9 cellular contexts compared by ENCODE assay signal in genomic region chr15:67024998-67025368, GRCh38. TPM values are rescaled to one million over a fixed set of nuclear protein-coding genes. Genes with fewer than 3 reads are reported as not detected.
DNase-seq lines count a peak whose midpoint lies in the region; ATAC-seq and TF ChIP-seq lines count a peak whose summit lies in the region.
"Had no signal": no experiment of that assay in that cellular context is flagged by ENCODE, and none has a peak within 500 bp of the region (broad histone marks: within the 10 kb centered on the region; RNA-seq: fewer than 3 reads in every experiment).

No MANE protein-coding gene starts in this region.

- H3K9ac ChIP-seq in BLaER1 = peak overlapping the region; percentile 7; the same call in 1 of the 2 replicates

- no peaks in the 10 kb centered on the region for H3K27me3 ChIP-seq in BLaER1
- no peaks in the 10 kb centered on the region for H3K27me3 ChIP-seq in neutrophil

- H3K4me2 ChIP-seq in BLaER1 = peak overlapping the region; percentile 70

- H4K20me1 ChIP-seq in BLaER1 = no peaks in the 10 kb centered on the region

- H3K36me3 ChIP-seq in BLaER1 = no peaks in the 10 kb centered on the region
- H3K36me3 ChIP-seq in neutrophil = no peaks in the 10 kb centered on the region

- ATAC-seq in HG03460 (IDR thresholded peaks at IDR 0.05; ENCODE audit: unreplicated experiment) (no peak), HG02981 (IDR thresholded peaks at IDR 0.05; ENCODE audit: unreplicated experiment) (no peak)

- H3K4me1 ChIP-seq in BLaER1 (peaks cover 27% of the 10 kb centered on the region), neutrophil (ENCODE audit: control insufficient read depth in 1 of 2, insufficient read depth in 1 of 2, low read depth in 1 of 2, low read length in 1 of 2) (peaks cover 40 to 46% of the 10 kb centered on the region in 2 experiments)

- H3K4me3 ChIP-seq in BLaER1 (no peak overlapping the region), neutrophil (ENCODE audit: low read depth in 1 of 2, low read length in 1 of 2) (no peak overlapping the region)

- DNase-seq in NCI-H69 (lab: John Stamatoyannopoulos, UW) (peak; percentile 84), 8988T (no peak), H4 (ENCODE audit: low spot score) (no peak)
- DNase-seq: nephron progenitor cell had no signal

- no peak for TF ChIP-seq CTCF in neutrophil (IDR thresholded peaks at IDR 0.05)

- no peaks in the 10 kb centered on the region for H3K9me3 ChIP-seq in BLaER1
- H3K9me3 ChIP-seq in neutrophil = no peaks in the 10 kb centered on the region

- peak overlapping the region; percentile 57; the same call in 1 of the 2 replicates for H3K27ac ChIP-seq in BLaER1
- H3K27ac ChIP-seq in cingulate gyrus (ENCODE audit: low read depth, low read length) = peak overlapping the region; percentile 75
- peak overlapping the region; percentile 43 for H3K27ac ChIP-seq in neutrophil

RNA-seq across cellular contexts. Expression of gene SMAD3, which starts 40.4 kb away (rescaled TPM):
- total RNA-seq in H4 (2014; rRNA removed; shearing (Covaris generic)) = 31.6 and 38.5 TPM in 2 replicates
